17 cellular contexts compared by ENCODE assay signal in the genomic region with DNA sequence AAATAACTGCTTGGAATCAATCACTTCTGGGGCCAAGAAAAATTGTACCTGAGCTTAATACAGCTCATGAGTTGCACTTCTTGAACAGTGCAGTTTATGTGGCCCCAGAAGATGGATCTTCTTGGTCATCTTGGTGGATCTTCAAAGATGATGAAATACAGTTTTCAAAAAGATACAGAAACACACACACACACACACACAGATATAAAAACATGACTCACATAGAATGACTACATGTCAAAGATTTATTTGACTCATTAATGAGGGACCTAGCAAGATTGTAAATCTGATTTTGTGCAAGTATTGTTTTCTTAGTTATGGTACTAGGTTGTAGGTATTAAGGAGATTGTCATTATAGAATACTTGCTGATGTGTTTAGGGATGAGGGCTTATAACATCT. TPM values are rescaled to one million over a fixed set of nuclear protein-coding genes. Genes with fewer than 3 reads are reported as not detected.
DNase-seq lines count a peak whose midpoint lies in the region; TF ChIP-seq lines count a peak whose summit lies in the region.
"Had no signal": no experiment of that assay in that cellular context is flagged by ENCODE, and none has a peak within 500 bp of the region (broad histone marks: within the 10 kb centered on the region; RNA-seq: fewer than 3 reads in every experiment).

No MANE protein-coding gene starts in this region.

- H3K27ac Mint-ChIP-seq in MCF 10A (ENCODE audit: low read depth, unreplicated experiment): no peak overlapping the region
- H3K27ac Mint-ChIP-seq: activated B cell treated with CpG ODN at 0.5 μM for 24 hours; activated naive CD4-positive, alpha-beta T cell treated with anti-CD3 and anti-CD28 coated beads, Interleukin-2, amount 10 ng/mL, durations not matched to agents 7 days and 5 days had no signal

- H3K36me3 ChIP-seq in breast epithelium: no peaks in the 10 kb centered on the region
- peaks cover 23% of the 10 kb centered on the region for H3K36me3 ChIP-seq in right atrium auricular region

- H3K27ac ChIP-seq in breast epithelium (no peak overlapping the region), right atrium auricular region (no peak overlapping the region)
- H3K27ac ChIP-seq: KMS-11 had no signal

- no peaks in the 10 kb centered on the region for H3K4me1 ChIP-seq in breast epithelium
- H3K4me1 ChIP-seq in right atrium auricular region: no peaks in the 10 kb centered on the region

- TF ChIP-seq CTCF in MCF 10A (IDR thresholded peaks at IDR 0.05; ENCODE audit: unreplicated experiment) (no peak), breast epithelium (IDR thresholded peaks at IDR 0.05) (no peak), choroid plexus epithelial cell (conservative IDR thresholded peaks at IDR 0.05; ENCODE audit: low read depth, low read length) (no peak), right atrium auricular region (IDR thresholded peaks at IDR 0.05) (no peak)

- peaks cover 20% of the 10 kb centered on the region for H3K4me1 Mint-ChIP-seq in MCF 10A (ENCODE audit: insufficient read depth, unreplicated experiment)

- CTCF ChIA-PET in MCF 10A (lab: Yijun Ruan, JAX): interaction anchor here (0.5 kb wide), 1 partner anchor 757 kb away, joined by 4 read pairs; no protein-coding TSS in a partner anchor

- peaks cover 71% of the 10 kb centered on the region for H3K36me3 Mint-ChIP-seq in MCF 10A (ENCODE audit: insufficient read depth, unreplicated experiment)

- no peaks in the 10 kb centered on the region for H3K27me3 ChIP-seq in breast epithelium
- H3K27me3 ChIP-seq in right atrium auricular region: no peaks in the 10 kb centered on the region

- H3K9me3 Mint-ChIP-seq in MCF 10A (ENCODE audit: unreplicated experiment): no peaks in the 10 kb centered on the region
- H3K9me3 Mint-ChIP-seq: activated naive CD4-positive, alpha-beta T cell treated with anti-CD3 and anti-CD28 coated beads, Interleukin-2, amount 10 ng/mL, durations not matched to agents 7 days and 5 days; H9 had no signal

- TF ChIP-seq POLR2A in breast epithelium (IDR thresholded peaks at IDR 0.05): no peak

- BruUV-seq in MCF 10A (replicated peaks; lab: Mats Ljungman, UMichigan): no TSS peak

- no peaks in the 10 kb centered on the region for H3K27me3 Mint-ChIP-seq in MCF 10A (ENCODE audit: insufficient read depth, unreplicated experiment)
- H3K27me3 Mint-ChIP-seq: activated B cell treated with CpG ODN at 0.5 μM for 24 hours; activated naive CD4-positive, alpha-beta T cell treated with anti-CD3 and anti-CD28 coated beads, Interleukin-2, amount 10 ng/mL, durations not matched to agents 7 days and 5 days; naive B cell had no signal

- H3K4me3 ChIP-seq in breast epithelium (no peak overlapping the region), choroid plexus epithelial cell (ENCODE audit: low read depth, low read length) (no peak overlapping the region), right atrium auricular region (no peak overlapping the region)
- H3K4me3 ChIP-seq: lung had no signal

- H3K9me3 ChIP-seq in breast epithelium (no peaks in the 10 kb centered on the region), right atrium auricular region (no peaks in the 10 kb centered on the region)

- POLR2A ChIA-PET in MCF 10A (lab: Yijun Ruan, JAX): no interaction called here

- H3K4me3 Mint-ChIP-seq in MCF 10A (ENCODE audit: unreplicated experiment): no peak overlapping the region
- H3K4me3 Mint-ChIP-seq: activated B cell treated with CpG ODN at 0.5 μM for 24 hours; activated naive CD4-positive, alpha-beta T cell treated with anti-CD3 and anti-CD28 coated beads, Interleukin-2, amount 10 ng/mL, durations not matched to agents 7 days and 5 days; H9; naive B cell had no signal

- intact Hi-C loops in MCF 10A (cut with micrococcal nuclease): no loop called here
- intact Hi-C loops in breast epithelium (cut with DNase I; ENCODE audit: low total_unique reads): no loop called here

- DNase-seq in MCF 10A (ENCODE audit: unreplicated experiment) (peak; percentile 13), breast epithelium (ENCODE audit: low spot score in 2 of 2) (no peak), M059J (ENCODE audit: low read depth) (peak; percentile 38), choroid plexus epithelial cell (ENCODE audit: low read depth) (peak; percentile 13), right atrium auricular region (ENCODE audit: low spot score) (no peak), anterior cingulate cortex (lab: John Stamatoyannopoulos, UW) (no peak)
- no peak for DNase-seq in activated CD8-positive, alpha-beta memory T cell treated with anti-CD3 and anti-CD28 coated beads for 24 hours
- DNase-seq: activated B cell treated with CpG ODN at 0.5 μM for 24 hours; activated naive CD4-positive, alpha-beta T cell treated with anti-CD3 and anti-CD28 coated beads, Interleukin-2, amount 10 ng/mL, durations not matched to agents 7 days and 5 days; Calu3; effector CD4-positive, alpha-beta T cell; H9; naive B cell; NCI-H1105 treated with DMSO at 0.1 percent for 48 hours; NCI-H774 had no signal

RNA-seq across cellular contexts. Expression of a gene that starts 32.6 kb away (rescaled TPM):
- total RNA-seq in MCF 10A (2022): 286 and 304 TPM in 2 replicates
- 100 to 1,000 TPM; 152 to 242 (median 204) TPM for total RNA-seq in breast epithelium
- 80.3 and 84.9 TPM in 2 replicates for total RNA-seq in M059J (2014; rRNA removed; shearing (Covaris generic))
- total RNA-seq in right atrium auricular region: 10 to 100 TPM; 51.0 to 62.1 TPM

Comparison
In these comparisons a context has a peak if more than half of its experiments do, and no peak if none do; other contexts are left out.
1. DNase-seq: peak in MCF 10A (single experiment), M059J (single experiment) and choroid plexus epithelial cell (single experiment); none in breast epithelium (0 of 2), right atrium auricular region (single experiment), anterior cingulate cortex (0 of 58) and activated CD8-positive, alpha-beta memory T cell treated with anti-CD3 and anti-CD28 coated beads for 24 hours (single experiment).